7 cellular contexts compared by ENCODE assay signal in genomic region chr22:10766320-10766719, GRCh38.
DNase-seq lines count a peak whose midpoint lies in the region; ATAC-seq and TF ChIP-seq lines count a peak whose summit lies in the region.
"Not testable (repeated sequence)": the region's sequence is repeated elsewhere in the genome, so short reads cannot be mapped to it uniquely, and the experiment has no call there.

No MANE protein-coding gene starts in this region.

- H3K27ac ChIP-seq in foreskin keratinocyte; heart left ventricle; left lung; aorta (ENCODE audit: low read depth in 1 of 2, low read length in 2 of 2): not testable (repeated sequence)

- 53 to 71% (median 69%) methylated on average over 1 of the region's 1 CpG for WGBS in heart left ventricle, 4 donors
- WGBS in aorta, 2 donors: 68 to 74% methylated on average over 1 of the region's 1 CpG

- H3K4me1 Mint-ChIP-seq in activated naive CD8-positive, alpha-beta T cell treated with anti-CD3 and anti-CD28 coated beads, Interleukin-2, amount 50 U/mL, for 24 hours; natural killer cell treated with Interleukin-12 subunit alpha and Interleukin-12 subunit beta and Interleukin-15 and Interleukin-18, amount 100 ng/mL, for 72 hours (ENCODE audit: low read depth in 2 of 2); stimulated activated naive B cell treated with anti-CD40 and anti-IgM and Interleukin-4, amounts not matched to agents 10 μg/mL and 1 μg/mL and 100 μg/mL, for 72 hours: not testable (repeated sequence)

- not testable (repeated sequence) for H3K36me3 Mint-ChIP-seq in activated naive CD8-positive, alpha-beta T cell treated with anti-CD3 and anti-CD28 coated beads, Interleukin-2, amount 50 U/mL, for 24 hours (ENCODE audit: low read depth); stimulated activated naive B cell treated with anti-CD40 and anti-IgM and Interleukin-4, amounts not matched to agents 10 μg/mL and 1 μg/mL and 100 μg/mL, for 72 hours
- H3K36me3 Mint-ChIP-seq in natural killer cell treated with Interleukin-12 subunit alpha and Interleukin-12 subunit beta and Interleukin-15 and Interleukin-18, amount 100 ng/mL, for 72 hours: peaks cover 35% of the 10 kb centered on the region

- not testable (repeated sequence) for H3K4me3 ChIP-seq in heart left ventricle; left lung; aorta (ENCODE audit: low read length in 2 of 2)

- not testable (repeated sequence) for TF ChIP-seq CTCF in foreskin keratinocyte (conservative IDR thresholded peaks at IDR 0.05); heart left ventricle (IDR thresholded peaks at IDR 0.05); left lung (IDR thresholded peaks at IDR 0.05)

- peaks cover 0 to 78% (median 21%) of the 10 kb centered on the region in 12 donors for H3K9me3 ChIP-seq in heart left ventricle
- H3K9me3 ChIP-seq in left lung: peaks cover 0 to 44% of the 10 kb centered on the region in 2 donors
- not testable (repeated sequence) for H3K9me3 ChIP-seq in aorta (ENCODE audit: control insufficient read depth, low read length)

- H3K4me3 Mint-ChIP-seq in activated naive CD8-positive, alpha-beta T cell treated with anti-CD3 and anti-CD28 coated beads, Interleukin-2, amount 50 U/mL, for 24 hours; natural killer cell treated with Interleukin-12 subunit alpha and Interleukin-12 subunit beta and Interleukin-15 and Interleukin-18, amount 100 ng/mL, for 72 hours; stimulated activated naive B cell treated with anti-CD40 and anti-IgM and Interleukin-4, amounts not matched to agents 10 μg/mL and 1 μg/mL and 100 μg/mL, for 72 hours: not testable (repeated sequence)

- DNase-seq in activated naive CD8-positive, alpha-beta T cell treated with anti-CD3 and anti-CD28 coated beads, Interleukin-2, amount 50 U/mL, for 24 hours; foreskin keratinocyte; heart left ventricle; left lung; natural killer cell treated with Interleukin-12 subunit alpha and Interleukin-12 subunit beta and Interleukin-15 and Interleukin-18, amount 100 ng/mL, for 72 hours (ENCODE audit: low spot score); stimulated activated naive B cell treated with anti-CD40 and anti-IgM and Interleukin-4, amounts not matched to agents 10 μg/mL and 1 μg/mL and 100 μg/mL, for 72 hours; aorta: not testable (repeated sequence)

- TF ChIP-seq POLR2A in heart left ventricle (IDR thresholded peaks at IDR 0.05): not testable (repeated sequence)

- peaks cover 44% of the 10 kb centered on the region for H3K9me3 Mint-ChIP-seq in activated naive CD8-positive, alpha-beta T cell treated with anti-CD3 and anti-CD28 coated beads, Interleukin-2, amount 50 U/mL, for 24 hours
- H3K9me3 Mint-ChIP-seq in natural killer cell treated with Interleukin-12 subunit alpha and Interleukin-12 subunit beta and Interleukin-15 and Interleukin-18, amount 100 ng/mL, for 72 hours: peaks cover 21% of the 10 kb centered on the region
- H3K9me3 Mint-ChIP-seq in stimulated activated naive B cell treated with anti-CD40 and anti-IgM and Interleukin-4, amounts not matched to agents 10 μg/mL and 1 μg/mL and 100 μg/mL, for 72 hours: peaks cover 25 to 28% of the 10 kb centered on the region in 2 donors

- not testable (repeated sequence) for H3K36me3 ChIP-seq in heart left ventricle; left lung; aorta (ENCODE audit: control insufficient read depth in 1 of 2, insufficient read depth in 2 of 2, low read length in 1 of 2)

- H3K27me3 ChIP-seq in foreskin keratinocyte; heart left ventricle; left lung; aorta (ENCODE audit: control insufficient read depth in 1 of 2, insufficient read depth in 2 of 2, low read length in 1 of 2): not testable (repeated sequence)

- H3K27me3 Mint-ChIP-seq in activated naive CD8-positive, alpha-beta T cell treated with anti-CD3 and anti-CD28 coated beads, Interleukin-2, amount 50 U/mL, for 24 hours; natural killer cell treated with Interleukin-12 subunit alpha and Interleukin-12 subunit beta and Interleukin-15 and Interleukin-18, amount 100 ng/mL, for 72 hours; stimulated activated naive B cell treated with anti-CD40 and anti-IgM and Interleukin-4, amounts not matched to agents 10 μg/mL and 1 μg/mL and 100 μg/mL, for 72 hours: not testable (repeated sequence)

- intact Hi-C loops in heart left ventricle (cut with DNase I); left lung (cut with DNase I); aorta (cut with DNase I): not testable (repeated sequence)

- H3K4me1 ChIP-seq in foreskin keratinocyte; heart left ventricle; left lung; aorta (ENCODE audit: control insufficient read depth in 1 of 2, insufficient read depth in 2 of 2, low read length in 2 of 2): not testable (repeated sequence)

- peak; percentile 26 for ATAC-seq in activated naive CD8-positive, alpha-beta T cell treated with anti-CD3 and anti-CD28 coated beads, Interleukin-2, amount 50 U/mL, for 24 hours
- peak; percentile 18 for ATAC-seq in foreskin keratinocyte
- peak in 3 of 4 donors; percentile 17 to 32 (median 30) for ATAC-seq in heart left ventricle
- ATAC-seq in left lung: peak; percentile 28
- ATAC-seq in natural killer cell treated with Interleukin-12 subunit alpha and Interleukin-12 subunit beta and Interleukin-15 and Interleukin-18, amount 100 ng/mL, for 72 hours: peak; percentile 10 to 61
- peak; percentile 19 to 23 for ATAC-seq in stimulated activated naive B cell treated with anti-CD40 and anti-IgM and Interleukin-4, amounts not matched to agents 10 μg/mL and 1 μg/mL and 100 μg/mL, for 72 hours (replicated peaks)
- ATAC-seq in aorta (ENCODE audit: low FRiP score): peak; percentile 11

- H3K27ac Mint-ChIP-seq in activated naive CD8-positive, alpha-beta T cell treated with anti-CD3 and anti-CD28 coated beads, Interleukin-2, amount 50 U/mL, for 24 hours; natural killer cell treated with Interleukin-12 subunit alpha and Interleukin-12 subunit beta and Interleukin-15 and Interleukin-18, amount 100 ng/mL, for 72 hours: not testable (repeated sequence)
- peak overlapping the region; percentile 47 for H3K27ac Mint-ChIP-seq in stimulated activated naive B cell treated with anti-CD40 and anti-IgM and Interleukin-4, amounts not matched to agents 10 μg/mL and 1 μg/mL and 100 μg/mL, for 72 hours
